In the genomic region with DNA sequence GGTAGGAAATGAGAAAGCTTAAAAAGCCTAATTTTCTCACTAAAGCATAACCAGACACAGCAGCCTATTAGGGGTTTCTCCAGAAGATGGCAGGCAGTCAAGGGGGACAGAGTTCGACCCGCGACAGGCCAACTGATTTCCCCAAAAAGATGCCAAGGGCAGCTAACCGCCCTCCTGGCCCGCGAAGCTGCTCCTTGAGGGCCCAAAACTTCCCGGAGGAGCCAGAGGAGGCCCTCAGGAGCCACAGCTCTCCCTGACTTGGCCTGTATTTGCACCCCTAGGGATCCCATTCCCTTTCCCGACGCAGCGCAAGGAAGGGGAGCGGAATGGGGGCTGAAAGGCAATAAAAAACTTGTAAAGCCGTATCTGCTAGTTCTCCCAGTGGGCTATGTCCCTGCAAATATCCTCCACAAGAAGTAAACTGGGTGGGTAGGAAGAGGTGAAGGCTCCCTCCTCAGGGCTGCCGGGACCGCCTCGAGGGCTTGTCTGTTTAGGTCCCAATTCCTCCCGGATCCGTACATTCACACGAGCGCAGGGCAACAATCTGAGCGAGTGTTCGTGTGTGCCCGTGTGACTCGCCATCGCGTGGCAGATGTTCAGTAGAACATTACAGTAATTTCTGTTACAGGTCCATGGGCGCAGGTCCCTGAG, we compare ENCODE assay signal across 8 cellular contexts.
DNase-seq lines count a peak whose midpoint lies in the region; ATAC-seq lines count a peak whose summit lies in the region.

No MANE protein-coding gene starts in this region.

- no peaks in the 10 kb centered on the region for H3K9me3 Mint-ChIP-seq in activated naive CD8-positive, alpha-beta T cell treated with anti-CD3 and anti-CD28 coated beads, Interleukin-2, amount 50 U/mL, for 24 hours

- H3K4me1 Mint-ChIP-seq in activated naive CD8-positive, alpha-beta T cell treated with anti-CD3 and anti-CD28 coated beads, Interleukin-2, amount 50 U/mL, for 24 hours: peaks cover 61% of the 10 kb centered on the region

- peak overlapping the region; percentile 98 for H3K27ac Mint-ChIP-seq in activated naive CD8-positive, alpha-beta T cell treated with anti-CD3 and anti-CD28 coated beads, Interleukin-2, amount 50 U/mL, for 24 hours

- peaks cover 6% of the 10 kb centered on the region for H3K36me3 Mint-ChIP-seq in activated naive CD8-positive, alpha-beta T cell treated with anti-CD3 and anti-CD28 coated beads, Interleukin-2, amount 50 U/mL, for 24 hours (ENCODE audit: low read depth)

- ATAC-seq in HG03135 (IDR thresholded peaks at IDR 0.05; ENCODE audit: unreplicated experiment): peak; percentile 5
- peak; percentile 12 for ATAC-seq in activated naive CD8-positive, alpha-beta T cell treated with anti-CD3 and anti-CD28 coated beads, Interleukin-2, amount 50 U/mL, for 24 hours
- peak; percentile 3 for ATAC-seq in stimulated activated naive CD8-positive, alpha-beta T cell treated with anti-CD3 and anti-CD28 coated beads, Interleukin-15, Interleukin-2, amounts not matched to agents 100 U/mL and 50 U/mL, for 24 hours
- ATAC-seq in HG02973 (IDR thresholded peaks at IDR 0.05; ENCODE audit: unreplicated experiment): no peak

- peaks cover 3% of the 10 kb centered on the region for H3K9me3 ChIP-seq in iPS-18c (ENCODE audit: control insufficient read depth, insufficient read depth, low read length)

- H3K4me3 ChIP-seq in iPS-18c (ENCODE audit: insufficient read depth, low read depth, low read length): peak overlapping the region; percentile 78

- DNase-seq in NOMO-1 treated with DMSO at 0.1 percent for 48 hours (lab: John Stamatoyannopoulos, UW; ENCODE audit: unreplicated experiment) (peak; percentile 6), NOMO-1 (lab: John Stamatoyannopoulos, UW; ENCODE audit: unreplicated experiment in 2 of 2) (no peak), NCI-H526 treated with DMSO at 0.1 percent for 48 hours (lab: John Stamatoyannopoulos, UW) (no peak)
- no peak for DNase-seq in activated naive CD8-positive, alpha-beta T cell treated with anti-CD3 and anti-CD28 coated beads, Interleukin-2, amount 50 U/mL, for 24 hours
- DNase-seq in stimulated activated naive CD8-positive, alpha-beta T cell treated with anti-CD3 and anti-CD28 coated beads, Interleukin-15, Interleukin-2, amounts not matched to agents 100 U/mL and 50 U/mL, for 24 hours: peak; percentile 31

- H3K27me3 Mint-ChIP-seq in activated naive CD8-positive, alpha-beta T cell treated with anti-CD3 and anti-CD28 coated beads, Interleukin-2, amount 50 U/mL, for 24 hours: peaks cover 4% of the 10 kb centered on the region

- peak overlapping the region; percentile 97 for H3K4me3 Mint-ChIP-seq in activated naive CD8-positive, alpha-beta T cell treated with anti-CD3 and anti-CD28 coated beads, Interleukin-2, amount 50 U/mL, for 24 hours

Comparison
In these comparisons a context has a peak if more than half of its experiments do, and no peak if none do; other contexts are left out.
1. DNase-seq: peak in NOMO-1 treated with DMSO at 0.1 percent for 48 hours (single experiment) and stimulated activated naive CD8-positive, alpha-beta T cell treated with anti-CD3 and anti-CD28 coated beads, Interleukin-15, Interleukin-2, amounts not matched to agents 100 U/mL and 50 U/mL, for 24 hours (single experiment); none in NOMO-1 (0 of 2), activated naive CD8-positive, alpha-beta T cell treated with anti-CD3 and anti-CD28 coated beads, Interleukin-2, amount 50 U/mL, for 24 hours (single experiment) and NCI-H526 treated with DMSO at 0.1 percent for 48 hours (single experiment).